ENCODE assay signal across 30 cellular contexts in genomic region chr6:168243812-168244376, GRCh38.
"Had no signal": no experiment of that assay in that cellular context is flagged by ENCODE, and none has a peak within 500 bp of the region (broad histone marks: within the 10 kb centered on the region; RNA-seq: fewer than 3 reads in every experiment).

No MANE protein-coding gene starts in this region.

- DNase-seq: activated CD4-positive, alpha-beta T cell treated with anti-CD3 and anti-CD28 coated beads for 48 hours; activated CD4-positive, CD25-positive, alpha-beta regulatory T cell; activated CD8-positive, alpha-beta memory T cell treated with anti-CD3 and anti-CD28 coated beads, Interleukin-2, amount 50 U/mL, for 4 hours; activated naive CD4-positive, alpha-beta T cell; activated T-cell treated with anti-CD3 and anti-CD28 coated beads, Interleukin-2, amount 50 U/mL, for 1 hour; adrenal gland; aorta; body of pancreas; effector memory CD8-positive, alpha-beta T cell; erythroblast; gastrocnemius medialis; glutamatergic neuron; islet precursor cell; left ventricle myocardium superior; mucosa of descending colon; ovary; retina; sigmoid colon; small intestine; stimulated activated CD4-positive, alpha-beta T cell treated with anti-CD3 and anti-CD28 coated beads, Interleukin-4, amount 100 ng/mL, for 24 hours; tibial artery had no signal

- H3K27me3 ChIP-seq: adrenal gland, body of pancreas, cardiac muscle cell, gastrocnemius medialis, hepatocyte, neutrophil, ovary, sigmoid colon, suprapubic skin, tibial artery had no signal

- H3K4me1 Mint-ChIP-seq: stimulated activated memory B cell treated with anti-CD40 and anti-IgM and Interleukin-4, amounts not matched to agents 10 μg/mL and 1 μg/mL and 100 μg/mL, for 72 hours had no signal

- H3K4me1 ChIP-seq: adrenal gland, prostate gland had no signal

- H3K4me3 ChIP-seq: adrenal gland, body of pancreas, cardiac muscle cell, coronary artery, gastrocnemius medialis, hepatocyte, mucosa of descending colon, ovary, prostate gland, sigmoid colon, suprapubic skin, tibial artery had no signal

- ATAC-seq: activated naive CD4-positive, alpha-beta T cell treated with anti-CD3 and anti-CD28 coated beads, Interleukin-2, amount 50 U/mL, for 72 hours; body of pancreas; effector memory CD8-positive, alpha-beta T cell; gastrocnemius medialis; left ventricle myocardium superior; mucosa of descending colon; stimulated activated memory B cell treated with anti-CD40 and anti-IgM and Interleukin-4, amounts not matched to agents 10 μg/mL and 1 μg/mL and 100 μg/mL, for 72 hours had no signal

- H3K27ac Mint-ChIP-seq: effector memory CD8-positive, alpha-beta T cell; natural killer cell treated with Interleukin-12 subunit alpha and Interleukin-12 subunit beta and Interleukin-15 and Interleukin-18, amount 100 ng/mL, for 72 hours; stimulated activated memory B cell treated with anti-CD40 and anti-IgM and Interleukin-4, amounts not matched to agents 10 μg/mL and 1 μg/mL and 100 μg/mL, for 72 hours had no signal

- H3K79me2 ChIP-seq: hepatocyte had no signal

- H3K4me2 ChIP-seq: hepatocyte had no signal

- H3K36me3 Mint-ChIP-seq: activated naive CD4-positive, alpha-beta T cell treated with anti-CD3 and anti-CD28 coated beads, Interleukin-2, amount 50 U/mL, for 72 hours; natural killer cell treated with Interleukin-12 subunit alpha and Interleukin-12 subunit beta and Interleukin-15 and Interleukin-18, amount 100 ng/mL, for 72 hours; stimulated activated memory B cell treated with anti-CD40 and anti-IgM and Interleukin-4, amounts not matched to agents 10 μg/mL and 1 μg/mL and 100 μg/mL, for 72 hours had no signal

- H3K9me3 ChIP-seq: adrenal gland, body of pancreas, gastrocnemius medialis, mucosa of descending colon, neutrophil, ovary, prostate gland, sigmoid colon, suprapubic skin, tibial artery had no signal

- H3K9me3 Mint-ChIP-seq: activated naive CD4-positive, alpha-beta T cell treated with anti-CD3 and anti-CD28 coated beads, Interleukin-2, amount 50 U/mL, for 72 hours; effector memory CD8-positive, alpha-beta T cell; natural killer cell treated with Interleukin-12 subunit alpha and Interleukin-12 subunit beta and Interleukin-15 and Interleukin-18, amount 100 ng/mL, for 72 hours; stimulated activated memory B cell treated with anti-CD40 and anti-IgM and Interleukin-4, amounts not matched to agents 10 μg/mL and 1 μg/mL and 100 μg/mL, for 72 hours had no signal

- H3K27ac ChIP-seq: adrenal gland, body of pancreas, cardiac muscle cell, coronary artery, gastrocnemius medialis, hepatocyte, neutrophil, ovary, prostate gland, sigmoid colon, suprapubic skin, tibial artery had no signal

- H3K4me3 Mint-ChIP-seq: effector memory CD8-positive, alpha-beta T cell; natural killer cell treated with Interleukin-12 subunit alpha and Interleukin-12 subunit beta and Interleukin-15 and Interleukin-18, amount 100 ng/mL, for 72 hours; stimulated activated memory B cell treated with anti-CD40 and anti-IgM and Interleukin-4, amounts not matched to agents 10 μg/mL and 1 μg/mL and 100 μg/mL, for 72 hours had no signal

- H2AFZ ChIP-seq: hepatocyte had no signal
